ENCODE assay signal across 7 cellular contexts in the genomic region with DNA sequence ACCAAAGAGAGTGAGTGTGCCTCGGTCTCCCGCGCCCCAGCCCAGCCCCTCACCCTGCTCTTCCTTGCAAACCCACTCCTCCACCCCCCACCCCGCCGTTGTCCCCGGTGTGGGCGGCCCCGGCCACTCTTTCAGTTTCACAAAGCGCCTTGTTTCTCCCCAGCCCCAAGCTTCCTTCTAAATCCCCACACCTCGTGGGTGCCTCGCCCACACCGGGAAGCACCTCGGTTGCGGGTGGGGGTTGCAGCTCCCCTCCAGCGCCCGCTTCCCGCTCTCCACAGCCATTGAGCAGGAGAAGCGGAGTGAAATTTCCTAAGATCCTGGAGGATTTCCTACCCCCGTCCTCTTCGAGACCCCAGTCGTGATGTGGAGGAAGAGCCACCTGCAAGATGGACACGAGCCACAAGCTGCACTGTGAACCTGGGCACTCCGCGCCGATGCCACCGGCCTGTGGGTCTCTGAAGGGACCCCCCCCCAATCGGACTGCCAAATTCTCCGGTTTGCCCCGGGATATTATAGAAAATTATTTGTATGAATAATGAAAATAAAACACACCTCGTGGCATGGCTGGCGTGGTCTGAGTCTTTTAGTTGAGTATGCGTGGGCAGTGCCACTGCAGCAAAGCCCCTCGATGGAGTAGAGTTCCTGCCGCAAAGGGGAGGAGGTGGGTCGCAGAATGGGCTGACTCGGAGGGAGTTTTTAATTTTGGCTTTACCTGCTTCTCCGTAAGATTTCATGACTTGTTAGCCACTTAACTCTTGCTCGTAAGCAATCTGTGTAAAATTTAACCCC. TPM values are rescaled to one million over a fixed set of nuclear protein-coding genes. Genes with fewer than 3 reads are reported as not detected.
DNase-seq lines count a peak whose midpoint lies in the region; ATAC-seq, FAIRE-seq and TF ChIP-seq lines count a peak whose summit lies in the region.

No MANE protein-coding gene starts in this region.

- H3K9me3 ChIP-seq in K562 (replicated peaks; ENCODE audit: control insufficient read depth, insufficient read depth, low read depth, low read length), result no peaks in the 10 kb centered on the region

- peaks cover 3 to 8% (median 7%) of the 10 kb centered on the region in 3 donors for H3K36me3 Mint-ChIP-seq in immature natural killer cell

- H3K4me1 ChIP-seq in K562 (replicated peaks in 1 of 2; ENCODE audit: control insufficient read depth in 2 of 2, insufficient read depth in 2 of 2, low read length in 2 of 2), result peaks cover 19 to 23% of the 10 kb centered on the region in 2 experiments

- H3K4me3 ChIP-seq in K562, result peak overlapping the region; percentile 96

- H3K36me3 ChIP-seq in K562 (ENCODE audit: control insufficient read depth, insufficient read depth, low read length), result peaks cover 6% of the 10 kb centered on the region; the same call in 1 of the 3 replicates

- CTCF ChIA-PET in RWPE1 (lab: Yijun Ruan, JAX), result interaction anchor here (0.5 to 2.5 kb wide), 4 partner anchors 12 to 94 kb away, joined by 3 to 16 read pairs (median 6); no protein-coding TSS in a partner anchor
- CTCF ChIA-PET in K562 (lab: Yijun Ruan, JAX; ENCODE audit: low intra/inter-chr PET ratio), result no interaction called here

- WGBS in K562 (ENCODE audit: insufficient coverage, low coverage, missing lambda C conversion rate), result 6% methylated on average over 37 of the region's 38 CpGs

- peak; percentile 13 for ATAC-seq in GM18873 (IDR thresholded peaks at IDR 0.05; ENCODE audit: low FRiP score, unreplicated experiment)
- ATAC-seq in HG02840 (IDR thresholded peaks at IDR 0.05; ENCODE audit: low FRiP score, unreplicated experiment), result peak; percentile 24
- peak; percentile 27 for ATAC-seq in K562

- H3K4me3 Mint-ChIP-seq in immature natural killer cell, result peak overlapping the region; percentile 89 to 97 (median 92)

- H3K4me1 Mint-ChIP-seq in immature natural killer cell, result peaks cover 61 to 75% of the 10 kb centered on the region in 2 donors

- H3K27ac ChIP-seq in RWPE1 (peak overlapping the region; percentile 99), K562 (ENCODE audit: extremely low read depth, low read depth, low read length) (peak overlapping the region; percentile 91)

- H3K27me3 ChIP-seq in K562 (ENCODE audit: control insufficient read depth in 2 of 2, insufficient read depth in 2 of 2, low read length in 2 of 2), result no peaks in the 10 kb centered on the region

- H3K4me2 ChIP-seq in K562 (ENCODE audit: insufficient read depth, low read length), result peak overlapping the region; percentile 84

- peak overlapping the region; percentile 86 to 96 (median 92) for H3K27ac Mint-ChIP-seq in immature natural killer cell

- TF ChIP-seq RAD21 in K562 (CRISPR knock-in tag; conservative IDR thresholded peaks at IDR 0.05 in 1 of 2, IDR thresholded peaks at IDR 0.05 in 1 of 2), result no peak

- peaks cover 27 to 46% (median 37%) of the 10 kb centered on the region in 3 donors for H3K27me3 Mint-ChIP-seq in immature natural killer cell (ENCODE audit: low read depth in 3 of 3)

- H3K79me2 ChIP-seq in K562 (ENCODE audit: control insufficient read depth, insufficient read depth, low read length), result peaks cover 16% of the 10 kb centered on the region

- no peak for FAIRE-seq in K562 (lab: Jason Lieb, UNC)

- peak overlapping the region; percentile 88 for H2AFZ ChIP-seq in K562 (ENCODE audit: low read depth, low read length)

- TSS peak; percentile 95 for BruUV-seq in K562 (replicated peaks; lab: Mats Ljungman, UMichigan)

- intact Hi-C loops in K562 (cut with micrococcal nuclease), result loop anchor here (2.0 kb wide), 1 partner anchor 18 kb away; no protein-coding TSS in a partner anchor

- H4K20me1 ChIP-seq in K562 (replicated peaks; ENCODE audit: control insufficient read depth, insufficient read depth, low read length), result no peaks in the 10 kb centered on the region

- POLR2A ChIA-PET in RWPE1 (lab: Yijun Ruan, JAX; ENCODE audit: low non-redundant PET) (interaction anchor here (0.7 to 2.1 kb wide), 6 partner anchors 10 to 109 kb away, joined by 3 to 15 read pairs (median 4); no protein-coding TSS in a partner anchor), K562 (lab: Yijun Ruan, JAX) (interaction anchor here (0.5 to 5.6 kb wide), 21 partner anchors 8 to 1960 kb away, joined by 3 to 78 read pairs (median 4); partner anchors contain the start of gene MAT2A)

- peaks cover 2 to 23% (median 13%) of the 10 kb centered on the region in 6 donors for H3K9me3 Mint-ChIP-seq in immature natural killer cell

- DNase-seq in RWPE1 (ENCODE audit: low spot score), result no peak
- peak; percentile 34 to 44 (median 42) for DNase-seq in K562 (ENCODE audit: extremely low read depth in 1 of 4, low spot score in 3 of 4)
- DNase-seq in immature natural killer cell, result peak; percentile 61 to 70 (median 68)
- peak; percentile 53 to 57 for DNase-seq in stimulated activated CD4-positive, alpha-beta T cell treated with anti-CD3 and anti-CD28 coated beads, Interleukin-1b, Interleukin-23, amount 100 ng/mL, for 4 hours (ENCODE audit: low read depth in 2 of 2)
- DNase-seq in LoVo (ENCODE audit: low spot score), result no peak

- in situ Hi-C loops in K562 (cut with MboI), result no loop called here

- TF ChIP-seq POLR2A in K562 (conservative IDR thresholded peaks at IDR 0.05), result no peak

- no peaks in the 10 kb centered on the region for H3K9me1 ChIP-seq in K562 (ENCODE audit: control insufficient read depth, insufficient read depth, low read length)

- H3K9ac ChIP-seq in K562 (ENCODE audit: insufficient read depth in 1 of 2, low read depth in 2 of 2, low read length in 2 of 2), result peak overlapping the region; percentile 85 to 98

- no peak for TF ChIP-seq EP300 in K562 (IDR thresholded peaks at IDR 0.05; ENCODE audit: low read length)

- TF ChIP-seq CTCF in RWPE1 (conservative IDR thresholded peaks at IDR 0.05; ENCODE audit: low read depth), result no peak
- TF ChIP-seq CTCF in K562 (IDR thresholded peaks at IDR 0.05 in 2 of 3, conservative IDR thresholded peaks at IDR 0.05 in 1 of 3; ENCODE audit: insufficient read depth in 2 of 3, low read depth in 1 of 3, low read length in 3 of 3), result no peak

TF ChIP-seq in K562, 482 proteins besides CTCF, POLR2A, EP300 and RAD21 (continues in another document):
- TF ChIP-seq XRCC5 (IDR thresholded peaks at IDR 0.05; ENCODE audit: low read depth, low read length) (no peak), NFRKB (IDR thresholded peaks at IDR 0.05; ENCODE audit: low read depth) (0 out of 2 replicates have a peak, but pooled peaks have one; percentile 1), ZNF785 (CRISPR knock-in tag; IDR thresholded peaks at IDR 0.05) (no peak), ZNF740 (CRISPR knock-in tag; IDR thresholded peaks at IDR 0.05) (peak; percentile 47; the same call in 1 of the 2 replicates), ZNF740 (tag; IDR thresholded peaks at IDR 0.05) (no peak), ZNF140 (CRISPR knock-in tag; IDR thresholded peaks at IDR 0.05) (no peak)

RNA-seq across cellular contexts. Expression of gene TMSB10, which starts 0.8 kb away (rescaled TPM):
- total RNA-seq in K562 (2011; cell fraction: chromatin; rRNA removed; ENCODE audit: low replicate concordance), result 30.5 and 48.2 TPM in 2 replicates
- total RNA-seq in K562 (2011; cell fraction: nucleolus; rRNA removed), result 34.2 and 70.4 TPM in 2 replicates
- 75.8 and 139 TPM in 2 replicates for total RNA-seq in K562 (2011; cell fraction: nucleoplasm; rRNA removed)
- total RNA-seq in K562 (2014; rRNA removed) (1,173 and 2,226 TPM in 2 replicates), K562 (2014; rRNA removed; fragmentation: Illumina TruSeq; extraction: Trizol) (959 and 1,048 TPM in 2 replicates), K562 (2015; rRNA removed; fragmentation: Illumina TruSeq; extraction: Trizol) (1,394 and 1,397 TPM in 2 replicates), K562 (2021) (583 and 608 TPM in 2 replicates)
- polyA plus RNA-seq in K562 (2011; rRNA removed) (266 and 531 TPM in 2 replicates), K562 (2014; fragmentation: Illumina TruSeq; extraction: Trizol) (1,329 TPM in 2 replicates), K562 (2014; fragmentation: Nextera tagmentation; extraction: Ambion mirVana) (100 to 1,000 TPM; 382 to 669 TPM), K562 (2014; rRNA removed) (1,359 and 1,607 TPM in 2 replicates), immature natural killer cell (1,000 to 10,000 TPM; 4,386 to 7,531 (median 5,397) TPM)
- polyA plus RNA-seq in K562 (2011; cell fraction: cytosol; rRNA removed), result 433 and 683 TPM in 2 replicates
- polyA plus RNA-seq in K562 (2011; cell fraction: nucleus; rRNA removed), result 284 and 308 TPM in 2 replicates
- 1,629 and 1,914 TPM in 2 replicates for polyA plus RNA-seq in K562 (2012)
- 163 and 256 TPM in 2 replicates for polyA minus RNA-seq in K562 (2011; rRNA and poly(A)+ RNA removed)
- 121 and 183 TPM in 2 replicates for polyA minus RNA-seq in K562 (2011; cell fraction: cytosol; rRNA and poly(A)+ RNA removed)
- 21.8 and 28.5 TPM in 2 replicates for polyA minus RNA-seq in K562 (2011; cell fraction: nucleus; rRNA and poly(A)+ RNA removed)

RNA-seq across cellular contexts. Expression of gene TRABD2A, which starts 25.4 kb away (rescaled TPM):
- total RNA-seq in K562 (2011; cell fraction: chromatin; rRNA removed; ENCODE audit: low replicate concordance), result 0.42 TPM in 1 of 2 replicates, not detected in the other
- total RNA-seq in K562 (2011; cell fraction: nucleolus; rRNA removed), result 0.17 and 0.79 TPM in 2 replicates
- total RNA-seq in K562 (2011; cell fraction: nucleoplasm; rRNA removed), result 0.44 and 0.53 TPM in 2 replicates
- total RNA-seq in K562 (2014; rRNA removed) (0.12 and 0.18 TPM in 2 replicates), K562 (2014; rRNA removed; fragmentation: Illumina TruSeq; extraction: Trizol) (0.16 and 0.25 TPM in 2 replicates), K562 (2015; rRNA removed; fragmentation: Illumina TruSeq; extraction: Trizol) (0.36 TPM in 1 of 2 replicates, not detected in the other), K562 (2021) (0.31 and 0.33 TPM in 2 replicates)
- polyA plus RNA-seq in K562 (2011; rRNA removed) (0.14 and 0.45 TPM in 2 replicates), K562 (2014; fragmentation: Illumina TruSeq; extraction: Trizol) (0.07 TPM in 1 of 2 replicates, not detected in the other), K562 (2014; fragmentation: Nextera tagmentation; extraction: Ambion mirVana) (under 1 TPM; 0.08 to 0.38 TPM), K562 (2014; rRNA removed) (0.09 TPM in 1 of 2 replicates, not detected in the other), immature natural killer cell (1 to 10 TPM in 1 of 3 donors, under 1 TPM in 1, not detected in 1; 0.66 to 3.0 TPM)
- 0.41 and 0.49 TPM in 2 replicates for polyA plus RNA-seq in K562 (2011; cell fraction: cytosol; rRNA removed)
- 0.36 TPM in 1 of 2 replicates, not detected in the other for polyA plus RNA-seq in K562 (2011; cell fraction: nucleus; rRNA removed)
- 0.25 and 0.47 TPM in 2 replicates for polyA plus RNA-seq in K562 (2012)
- polyA minus RNA-seq in K562 (2011; rRNA and poly(A)+ RNA removed), result 0.42 and 0.95 TPM in 2 replicates
- polyA minus RNA-seq in K562 (2011; cell fraction: cytosol; rRNA and poly(A)+ RNA removed), result 0.48 TPM in 1 of 2 replicates, not detected in the other
- 0.11 and 0.54 TPM in 2 replicates for polyA minus RNA-seq in K562 (2011; cell fraction: nucleus; rRNA and poly(A)+ RNA removed)

Comparison
In these comparisons a context has a peak if more than half of its experiments do, and no peak if none do; other contexts are left out.
1. DNase-seq: peak in K562 (4 of 4), immature natural killer cell (3 of 3) and stimulated activated CD4-positive, alpha-beta T cell treated with anti-CD3 and anti-CD28 coated beads, Interleukin-1b, Interleukin-23, amount 100 ng/mL, for 4 hours (2 of 2); none in RWPE1 (single experiment) and LoVo (single experiment).
2. Peak in every context shown above with its lines, with median percentiles within 50 percentile points of each other: ATAC-seq.